8 cellular contexts compared by ENCODE assay signal in the genomic region with DNA sequence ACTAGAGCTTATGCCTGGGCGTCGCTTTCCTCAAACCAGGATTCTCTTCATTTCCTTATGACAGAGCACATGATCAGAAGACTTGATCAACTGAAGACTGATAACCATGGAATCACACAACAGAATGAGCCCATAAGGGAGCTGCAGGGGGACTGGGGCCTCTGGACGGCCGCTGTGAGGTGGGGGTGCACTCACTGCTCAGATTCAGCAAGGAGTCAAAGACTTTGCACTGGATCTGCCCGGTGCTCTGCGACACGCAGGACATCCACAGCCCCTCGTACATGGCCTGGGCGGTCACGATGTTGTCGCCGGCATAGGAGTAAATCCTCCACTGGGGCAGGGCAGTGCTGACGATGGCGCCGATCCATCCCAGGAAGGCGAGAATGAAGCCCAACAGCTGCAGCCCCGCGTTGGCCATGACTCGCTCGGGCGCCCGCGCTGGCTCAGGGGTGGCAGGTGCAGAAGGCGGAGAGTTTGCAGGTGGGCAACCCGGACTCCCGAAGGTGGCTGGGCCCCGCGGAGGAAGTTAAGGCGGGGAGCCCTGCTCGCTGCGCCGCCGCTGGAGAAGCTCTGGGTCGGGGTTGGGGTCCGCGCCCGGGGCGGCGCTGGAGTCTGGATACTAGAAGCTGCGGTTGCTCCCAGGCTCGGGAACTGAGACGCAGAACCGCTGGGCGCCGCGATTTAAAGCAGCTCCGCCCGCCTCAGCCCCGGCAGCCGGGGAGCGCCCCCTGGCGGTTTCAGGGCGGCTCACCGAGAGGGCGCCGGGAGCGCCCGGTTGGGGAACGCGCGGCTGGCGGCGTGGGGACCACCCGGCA. TPM values are rescaled to one million over a fixed set of nuclear protein-coding genes. Genes with fewer than 3 reads are reported as not detected.
DNase-seq lines count a peak whose midpoint lies in the region; ATAC-seq lines count a peak whose summit lies in the region.

A gene with protein sequence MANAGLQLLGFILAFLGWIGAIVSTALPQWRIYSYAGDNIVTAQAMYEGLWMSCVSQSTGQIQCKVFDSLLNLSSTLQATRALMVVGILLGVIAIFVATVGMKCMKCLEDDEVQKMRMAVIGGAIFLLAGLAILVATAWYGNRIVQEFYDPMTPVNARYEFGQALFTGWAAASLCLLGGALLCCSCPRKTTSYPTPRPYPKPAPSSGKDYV (minus strand): TSS at position 658 of the 815 bp plus-strand sequence. CDS start 240 bp downstream, at position 418.

- H3K36me3 ChIP-seq in endocrine pancreas (ENCODE audit: control insufficient read depth, insufficient read depth, low read length), result no peaks in the 10 kb centered on the region

- H3K9me3 Mint-ChIP-seq in activated CD8-positive, alpha-beta memory T cell treated with anti-CD3 and anti-CD28 coated beads, Interleukin-2, amount 10 ng/mL, durations not matched to agents 7 days and 5 days (ENCODE audit: low read depth), result no peaks in the 10 kb centered on the region

- no peaks in the 10 kb centered on the region for H3K36me3 Mint-ChIP-seq in activated CD8-positive, alpha-beta memory T cell treated with anti-CD3 and anti-CD28 coated beads, Interleukin-2, amount 10 ng/mL, durations not matched to agents 7 days and 5 days

- H3K4me1 ChIP-seq in endocrine pancreas (ENCODE audit: control insufficient read depth, insufficient read depth, low read length), result no peaks in the 10 kb centered on the region

- H3K4me3 ChIP-seq in endocrine pancreas (ENCODE audit: control insufficient read depth, insufficient read depth, low read length), result peak within 1 kb of the TSS; percentile 12

- ATAC-seq in GM18873 (IDR thresholded peaks at IDR 0.05; ENCODE audit: low FRiP score, unreplicated experiment) (peak; percentile 71), HG03135 (IDR thresholded peaks at IDR 0.05; ENCODE audit: unreplicated experiment) (peak; percentile 82)
- ATAC-seq in activated CD8-positive, alpha-beta memory T cell treated with anti-CD3 and anti-CD28 coated beads, Interleukin-2, amount 10 ng/mL, durations not matched to agents 7 days and 5 days, result peak; percentile 95

- H3K27me3 ChIP-seq in endocrine pancreas (ENCODE audit: control insufficient read depth, insufficient read depth, low read length), result no peaks in the 10 kb centered on the region

- no peak within 1 kb of the TSS for H3K27ac Mint-ChIP-seq in activated CD8-positive, alpha-beta memory T cell treated with anti-CD3 and anti-CD28 coated beads, Interleukin-2, amount 10 ng/mL, durations not matched to agents 7 days and 5 days

- DNase-seq in AG08395 (ENCODE audit: low spot score), result peak; percentile 82
- peak; percentile 84 for DNase-seq in NCI-H748 (lab: John Stamatoyannopoulos, UW; ENCODE audit: unreplicated experiment)
- DNase-seq in activated CD8-positive, alpha-beta memory T cell treated with anti-CD3 and anti-CD28 coated beads, Interleukin-2, amount 10 ng/mL, durations not matched to agents 7 days and 5 days, result peak; percentile 64
- DNase-seq in medulla oblongata (ENCODE audit: extremely low spot score), result peak; percentile 84
- peak; percentile 53 to 64 (median 55) for DNase-seq in stimulated activated CD4-positive, alpha-beta T cell treated with anti-CD3 and anti-CD28 coated beads, TNF-alpha, amount 100 ng/mL, for 4 hours (ENCODE audit: low read depth in 3 of 3)

- H3K9ac ChIP-seq in endocrine pancreas (ENCODE audit: control insufficient read depth, insufficient read depth, low read length), result peak within 1 kb of the TSS; percentile 48

- peak within 1 kb of the TSS; percentile 51 for H3K4me3 Mint-ChIP-seq in activated CD8-positive, alpha-beta memory T cell treated with anti-CD3 and anti-CD28 coated beads, Interleukin-2, amount 10 ng/mL, durations not matched to agents 7 days and 5 days

- CTCF ChIA-PET in activated CD8-positive, alpha-beta memory T cell treated with anti-CD3 and anti-CD28 coated beads, Interleukin-2, amount 10 ng/mL, durations not matched to agents 7 days and 5 days (lab: Charles Lee), result interaction anchor here (0.6 to 2.4 kb wide), 24 partner anchors 8 to 516 kb away, joined by 3 to 13 read pairs (median 4); no protein-coding TSS in a partner anchor

- H3K4me1 Mint-ChIP-seq in activated CD8-positive, alpha-beta memory T cell treated with anti-CD3 and anti-CD28 coated beads, Interleukin-2, amount 10 ng/mL, durations not matched to agents 7 days and 5 days, result peaks cover 8% of the 10 kb centered on the region

- no peaks in the 10 kb centered on the region for H3K9me3 ChIP-seq in endocrine pancreas (ENCODE audit: control insufficient read depth, low read length)

- H3K27me3 Mint-ChIP-seq in activated CD8-positive, alpha-beta memory T cell treated with anti-CD3 and anti-CD28 coated beads, Interleukin-2, amount 10 ng/mL, durations not matched to agents 7 days and 5 days, result peaks cover 43% of the 10 kb centered on the region

RNA-seq across cellular contexts. Expression of the gene that starts here (rescaled TPM):
- not detected for total RNA-seq in activated CD8-positive, alpha-beta memory T cell treated with anti-CD3 and anti-CD28 coated beads, Interleukin-2, amount 10 ng/mL, durations not matched to agents 7 days and 5 days

Comparison
In these comparisons a context has a peak if more than half of its experiments do, and no peak if none do; other contexts are left out.
1. Peak in every context shown above with its lines: DNase-seq, ATAC-seq and H3K4me3 ChIP-seq.
2. Peak in DNase-seq and ATAC-seq in activated CD8-positive, alpha-beta memory T cell treated with anti-CD3 and anti-CD28 coated beads, Interleukin-2, amount 10 ng/mL, durations not matched to agents 7 days and 5 days; RNA of the gene not detected or under 1 TPM.